In genomic region chr3:79521221-79521848, GRCh38 we compare ENCODE assay signal across 9 cellular contexts.
DNase-seq lines count a peak whose midpoint lies in the region; ATAC-seq and TF ChIP-seq lines count a peak whose summit lies in the region.
"Had no signal": no experiment of that assay in that cellular context is flagged by ENCODE, and none has a peak within 500 bp of the region (broad histone marks: within the 10 kb centered on the region; RNA-seq: fewer than 3 reads in every experiment).

No MANE protein-coding gene starts in this region.

- no peaks in the 10 kb centered on the region for H3K79me2 ChIP-seq in osteoblast (ENCODE audit: insufficient read depth, low read length)

- H3K4me1 ChIP-seq in NT2/D1 (ENCODE audit: insufficient read depth, insufficient read length) (no peaks in the 10 kb centered on the region), endodermal cell (ENCODE audit: control insufficient read depth, insufficient read depth, low read length) (no peaks in the 10 kb centered on the region), osteoblast (ENCODE audit: insufficient read depth, low read length) (no peaks in the 10 kb centered on the region)

- DNase-seq in AG08396 (ENCODE audit: low spot score) (peak; percentile 17), NT2/D1 (ENCODE audit: low read depth, low spot score) (peak; percentile 13), endodermal cell (no peak), osteoblast (ENCODE audit: insufficient read length, low spot score, missing footprints) (no peak), NCI-H1694 (lab: John Stamatoyannopoulos, UW) (no peak)
- DNase-seq in stimulated activated CD4-positive, alpha-beta T cell treated with anti-CD3 and anti-CD28 coated beads, Interleukin-4, amount 100 ng/mL, for 4 hours: no peak

- no peak overlapping the region for H3K4me3 ChIP-seq in NT2/D1 (ENCODE audit: insufficient read length, low read depth)
- H3K4me3 ChIP-seq in endodermal cell (ENCODE audit: low read length): no peak overlapping the region
- no peak overlapping the region for H3K4me3 ChIP-seq in osteoblast (ENCODE audit: insufficient read depth, low read length)

- no peak overlapping the region for H3K4me2 ChIP-seq in osteoblast (ENCODE audit: insufficient read depth, low read length)

- H3K27ac Mint-ChIP-seq in endodermal cell: no peak overlapping the region
- H3K27ac Mint-ChIP-seq: memory B cell had no signal

- 28% methylated on average over 7 of the region's 8 CpGs; no CpG with 5 or more reads in 1 of the 2 experiments for WGBS in endodermal cell (ENCODE audit: insufficient coverage in 1 of 2, insufficient read length in 1 of 2), 2 experiments

- no peak overlapping the region for H3K4me3 Mint-ChIP-seq in endodermal cell
- H3K4me3 Mint-ChIP-seq: memory B cell had no signal

- peak; percentile 69 for ATAC-seq in GM18498 (IDR thresholded peaks at IDR 0.05; ENCODE audit: unreplicated experiment)
- ATAC-seq in HG03342 (IDR thresholded peaks at IDR 0.05; ENCODE audit: unreplicated experiment): peak; percentile 83

- no peaks in the 10 kb centered on the region for H3K9me3 Mint-ChIP-seq in endodermal cell

- TF ChIP-seq CTCF in endodermal cell (conservative IDR thresholded peaks at IDR 0.05): peak; percentile 85
- TF ChIP-seq CTCF in osteoblast (IDR thresholded peaks at IDR 0.05; ENCODE audit: extremely low read depth, low read depth, low read length): peak; percentile 58

- H3K27ac ChIP-seq in endodermal cell (ENCODE audit: low read depth, low read length) (no peak overlapping the region), osteoblast (ENCODE audit: low read depth, low read length) (no peak overlapping the region)

- H2AFZ ChIP-seq in osteoblast (ENCODE audit: low read length): no peak overlapping the region

- H3K36me3 ChIP-seq in NT2/D1 (ENCODE audit: insufficient read depth, insufficient read length, low read length) (no peaks in the 10 kb centered on the region), endodermal cell (ENCODE audit: control insufficient read depth, insufficient read depth, low read length) (no peaks in the 10 kb centered on the region), osteoblast (ENCODE audit: insufficient read depth, low read length) (no peaks in the 10 kb centered on the region)

- H3K27me3 ChIP-seq in NT2/D1 (ENCODE audit: insufficient read depth, insufficient read length) (peaks cover 3% of the 10 kb centered on the region), endodermal cell (ENCODE audit: control insufficient read depth, insufficient read depth, low read length, poor library complexity, severe bottlenecking) (no peaks in the 10 kb centered on the region), osteoblast (ENCODE audit: insufficient read depth, low read length) (no peaks in the 10 kb centered on the region)

- H3K9ac ChIP-seq in NT2/D1 (ENCODE audit: insufficient read length, low read depth) (no peak overlapping the region), endodermal cell (ENCODE audit: extremely low read depth, low read length, poor library complexity, severe bottlenecking) (no peak overlapping the region)

- no peaks in the 10 kb centered on the region for H3K36me3 Mint-ChIP-seq in endodermal cell (ENCODE audit: low read depth)
- H3K36me3 Mint-ChIP-seq: memory B cell had no signal

- peaks cover 1% of the 10 kb centered on the region for H3K4me1 Mint-ChIP-seq in endodermal cell
- H3K4me1 Mint-ChIP-seq: memory B cell had no signal

- no peaks in the 10 kb centered on the region for H4K20me1 ChIP-seq in osteoblast (ENCODE audit: insufficient read depth, low read length)

- no peaks in the 10 kb centered on the region for H3K27me3 Mint-ChIP-seq in endodermal cell (ENCODE audit: insufficient read depth)
- H3K27me3 Mint-ChIP-seq: memory B cell had no signal

- H3K9me3 ChIP-seq in NT2/D1 (ENCODE audit: insufficient read depth, low read length) (no peaks in the 10 kb centered on the region), endodermal cell (ENCODE audit: control insufficient read depth, low read length) (no peaks in the 10 kb centered on the region), osteoblast (ENCODE audit: low read depth, low read length) (no peaks in the 10 kb centered on the region)

Comparison
In these comparisons a context has a peak if more than half of its experiments do, and no peak if none do; other contexts are left out.
1. DNase-seq: peak in AG08396 (single experiment) and NT2/D1 (single experiment); none in endodermal cell (single experiment), osteoblast (single experiment), NCI-H1694 (single experiment) and stimulated activated CD4-positive, alpha-beta T cell treated with anti-CD3 and anti-CD28 coated beads, Interleukin-4, amount 100 ng/mL, for 4 hours (0 of 2).